In genomic region chr6:111724505-111724904, GRCh38 we compare ENCODE assay signal across 1 cellular context.
TF ChIP-seq lines count a peak whose summit lies in the region.

No MANE protein-coding gene starts in this region.

TF ChIP-seq in GM12878, 131 proteins besides CTCF, POLR2A, EP300 and RAD21 (continued from another document):
- TF ChIP-seq ZBTB4 (CRISPR knock-in tag; IDR thresholded peaks at IDR 0.05), result no peak
